27 cellular contexts compared by ENCODE assay signal in the genomic region with DNA sequence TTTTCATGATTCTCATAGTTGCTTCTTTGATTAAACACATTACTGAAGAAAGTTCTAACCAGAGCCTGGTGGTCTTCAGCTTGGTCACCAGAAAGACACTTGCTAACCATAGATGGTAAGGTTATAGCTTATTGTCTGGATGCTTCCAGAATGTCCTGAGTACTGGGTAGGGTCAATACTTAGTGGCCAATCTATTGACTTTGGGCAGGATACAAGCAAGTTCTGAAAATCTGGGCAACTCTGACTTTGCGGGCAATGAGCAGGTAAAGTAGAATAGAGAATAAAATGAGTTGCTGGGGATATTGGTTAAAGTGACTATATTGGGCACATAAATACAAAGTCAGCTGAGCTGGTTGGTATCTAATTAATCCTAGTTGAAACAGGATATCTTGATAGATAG.
"Had no signal": no experiment of that assay in that cellular context is flagged by ENCODE, and none has a peak within 500 bp of the region (broad histone marks: within the 10 kb centered on the region; RNA-seq: fewer than 3 reads in every experiment).

No MANE protein-coding gene starts in this region.

- H3K27me3 ChIP-seq: stomach, suprapubic skin, testis, thyroid gland, tibial artery, tibial nerve, transverse colon, upper lobe of left lung, upper lobe of right lung, uterus, vagina had no signal

- FAIRE-seq: urothelium cell line had no signal

- H3K9me3 ChIP-seq: stomach, suprapubic skin, testis, thoracic aorta, thyroid gland, transverse colon, upper lobe of left lung, upper lobe of right lung, vagina had no signal

- H3K27ac ChIP-seq: stomach, suprapubic skin, testis, thoracic aorta, thyroid gland, tibial artery, tibial nerve, transverse colon, upper lobe of left lung, upper lobe of right lung, uterus, vagina had no signal

- ATAC-seq: stimulated activated effector memory CD8-positive, alpha-beta T cell treated with anti-CD3 and anti-CD28 coated beads, Interleukin-12 subunit alpha, Interleukin-12 subunit beta, amount 100 ng/mL, for 72 hours; stimulated activated memory B cell treated with anti-CD40 and anti-IgM and Interleukin-4, amounts not matched to agents 10 μg/mL and 1 μg/mL and 100 μg/mL, for 72 hours; stimulated activated naive B cell treated with anti-CD40 and anti-IgM and Interleukin-4, amounts not matched to agents 10 μg/mL and 1 μg/mL and 100 μg/mL, for 72 hours; stimulated activated naive CD8-positive, alpha-beta T cell treated with anti-CD3 and anti-CD28 coated beads, Interleukin-15, amount 100 ng/mL, for 72 hours; stimulated activated naive CD8-positive, alpha-beta T cell treated with anti-CD3 and anti-CD28 coated beads, Interleukin-15, Interleukin-2, amounts not matched to agents 100 U/mL and 50 U/mL, for 24 hours; upper lobe of right lung had no signal

- DNase-seq: stimulated activated CD4-positive, alpha-beta T cell treated with anti-CD3 and anti-CD28 coated beads, Interleukin-2, amount 100 ng/mL, for 48 hours; stimulated activated CD4-positive, alpha-beta T cell treated with anti-CD3 and anti-CD28 coated beads, Interleukin-4, amount 100 ng/mL, for 1 hour; stimulated activated CD4-positive, alpha-beta T cell treated with anti-CD3 and anti-CD28 coated beads, Interleukin-4, amount 100 ng/mL, for 24 hours; stimulated activated CD4-positive, alpha-beta T cell treated with anti-CD3 and anti-CD28 coated beads, Interleukin-4, amount 100 ng/mL, for 4 hours; stimulated activated CD8-positive, alpha-beta memory T cell treated with anti-CD3 and anti-CD28 coated beads, Interleukin-4, amount 100 ng/mL, for 48 hours; stimulated activated naive B cell treated with anti-CD40 and anti-IgM and Interleukin-4, amounts not matched to agents 10 μg/mL and 1 μg/mL and 100 μg/mL, for 72 hours; stimulated activated naive CD4-positive, alpha-beta T cell; stimulated activated naive CD4-positive, alpha-beta T cell treated with Interleukin-2 at 50 U/mL for 16 hours; stimulated activated naive CD8-positive, alpha-beta T cell treated with anti-CD3 and anti-CD28 coated beads, Interleukin-15, amount 100 ng/mL, for 72 hours; stimulated activated naive CD8-positive, alpha-beta T cell treated with anti-CD3 and anti-CD28 coated beads, Interleukin-15, Interleukin-2, amounts not matched to agents 100 U/mL and 50 U/mL, for 24 hours; stomach; substantia nigra; testis; thyroid gland; tibial artery; transverse colon; trophoblast cell; upper lobe of left lung; upper lobe of right lung; uterus had no signal

- H3K4me3 ChIP-seq: stomach, suprapubic skin, testis, thoracic aorta, thyroid gland, tibial artery, tibial nerve, transverse colon, upper lobe of left lung, upper lobe of right lung, uterus, vagina had no signal

- H3K4me1 ChIP-seq: stomach, suprapubic skin, testis, thyroid gland, tibial artery, tibial nerve, transverse colon, upper lobe of left lung, upper lobe of right lung, uterus, vagina had no signal

- H3K36me3 ChIP-seq: stomach, suprapubic skin, thoracic aorta, thyroid gland, tibial artery, transverse colon, upper lobe of left lung, upper lobe of right lung, uterus had no signal
